Comparison of ENCODE assay signal across 17 cellular contexts in genomic region chr3:84666468-84666867, GRCh38.
DNase-seq lines count a peak whose midpoint lies in the region; ATAC-seq and TF ChIP-seq lines count a peak whose summit lies in the region.
"Had no signal": no experiment of that assay in that cellular context is flagged by ENCODE, and none has a peak within 500 bp of the region (broad histone marks: within the 10 kb centered on the region; RNA-seq: fewer than 3 reads in every experiment).

No MANE protein-coding gene starts in this region.

- no peak overlapping the region for H2AFZ ChIP-seq in PC-3 (ENCODE audit: low read length)

- no peaks in the 10 kb centered on the region for H3K79me2 ChIP-seq in PC-3 (ENCODE audit: low read length)

- peak; percentile 1 for DNase-seq in HT1080 (ENCODE audit: low read depth)
- DNase-seq in PC-3: peak; percentile 57
- peak; percentile 63 for DNase-seq in putamen (ENCODE audit: low spot score)
- DNase-seq in NCI-H345 (lab: John Stamatoyannopoulos, UW): no peak
- DNase-seq in stimulated activated CD4-positive, alpha-beta T cell treated with anti-CD3 and anti-CD28 coated beads, Interleukin-15, amount 100 ng/mL, for 24 hours: no peak
- DNase-seq: AML-193; Caco-2; Calu3; CD4-positive, alpha-beta T cell; CD8-positive, alpha-beta T cell; DMS79 treated with DMSO at 0.1 percent for 48 hours; GF-D8 had no signal

- H3K4me2 ChIP-seq in PC-3 (ENCODE audit: low read length): no peak overlapping the region
- H3K4me2 ChIP-seq: A549; BLaER1 treated with 17β-estradiol and CSF1 and Interleukin-3, amounts not matched to agents 10 nM and 100 nM had no signal

- no peaks in the 10 kb centered on the region for H3K9me3 ChIP-seq in PC-3 (ENCODE audit: low read length)
- H3K9me3 ChIP-seq: A549; BLaER1 treated with 17β-estradiol and CSF1 and Interleukin-3, amounts not matched to agents 10 nM and 100 nM; Caco-2 had no signal

- CTCF ChIA-PET in PC-3 (lab: Charles Lee): no interaction called here

- no peak overlapping the region for H3K9ac ChIP-seq in PC-3 (ENCODE audit: low read length)
- H3K9ac ChIP-seq: BLaER1 treated with 17β-estradiol and CSF1 and Interleukin-3, amounts not matched to agents 10 nM and 100 nM had no signal

- H3K36me3 ChIP-seq in PC-3 (ENCODE audit: low read depth, low read length): no peaks in the 10 kb centered on the region
- H3K36me3 ChIP-seq: BLaER1 treated with 17β-estradiol and CSF1 and Interleukin-3, amounts not matched to agents 10 nM and 100 nM had no signal

- H3K4me3 ChIP-seq in PC-3 (ENCODE audit: low read length): no peak overlapping the region
- H3K4me3 ChIP-seq: A549; BLaER1 treated with 17β-estradiol and CSF1 and Interleukin-3, amounts not matched to agents 10 nM and 100 nM had no signal

- H3K27me3 ChIP-seq in PC-3 (ENCODE audit: low read length): no peaks in the 10 kb centered on the region
- H3K27me3 ChIP-seq: BLaER1 treated with 17β-estradiol and CSF1 and Interleukin-3, amounts not matched to agents 10 nM and 100 nM had no signal

- TF ChIP-seq CTCF in PC-3 (conservative IDR thresholded peaks at IDR 0.05; ENCODE audit: low read depth, low read length): no peak

- peak; percentile 97 for ATAC-seq in PC-3
- ATAC-seq in GM21390 (IDR thresholded peaks at IDR 0.05; ENCODE audit: unreplicated experiment): no peak
- ATAC-seq: A549; CD8-positive, alpha-beta T cell had no signal

- no peaks in the 10 kb centered on the region for H4K20me1 ChIP-seq in PC-3 (ENCODE audit: low read length)
- H4K20me1 ChIP-seq: BLaER1 treated with 17β-estradiol and CSF1 and Interleukin-3, amounts not matched to agents 10 nM and 100 nM had no signal

- H3K27ac ChIP-seq in PC-3 (ENCODE audit: low read length): no peak overlapping the region
- H3K27ac ChIP-seq: 22Rv1; A549; BLaER1 treated with 17β-estradiol and CSF1 and Interleukin-3, amounts not matched to agents 10 nM and 100 nM; C4-2B had no signal

- peaks cover 5% of the 10 kb centered on the region; the same call in 1 of the 2 replicates for H3K4me1 ChIP-seq in PC-3 (ENCODE audit: insufficient read depth, low read length)
- H3K4me1 ChIP-seq: A549; BLaER1 treated with 17β-estradiol and CSF1 and Interleukin-3, amounts not matched to agents 10 nM and 100 nM; Caco-2 had no signal

- intact Hi-C loops in PC-3 (cut with micrococcal nuclease): no loop called here

- H3K9me2 ChIP-seq in PC-3 (replicated peaks; ENCODE audit: low read length): no peaks in the 10 kb centered on the region

- BruUV-seq in PC-3 (replicated peaks; lab: Mats Ljungman, UMichigan): no TSS peak

- no peaks in the 10 kb centered on the region for H3F3A ChIP-seq in PC-3 (ENCODE audit: low read length, unreplicated experiment)

- POLR2A ChIA-PET in PC-3 (lab: Charles Lee; ENCODE audit: unreplicated experiment): interaction anchor here (0.7 kb wide), 1 partner anchor 1254 kb away, joined by 5 read pairs; no protein-coding TSS in a partner anchor

Comparison
In these comparisons a context has a peak if more than half of its experiments do, and no peak if none do; other contexts are left out.
1. DNase-seq: peak in HT1080 (single experiment), PC-3 (single experiment) and putamen (single experiment); none in NCI-H345 (single experiment) and stimulated activated CD4-positive, alpha-beta T cell treated with anti-CD3 and anti-CD28 coated beads, Interleukin-15, amount 100 ng/mL, for 24 hours (single experiment).